ENCODE assay signal across 8 cellular contexts in genomic region chr7:44638611-44639557, GRCh38. TPM values are rescaled to one million over a fixed set of nuclear protein-coding genes. Genes with fewer than 3 reads are reported as not detected.
DNase-seq lines count a peak whose midpoint lies in the region; ATAC-seq and TF ChIP-seq lines count a peak whose summit lies in the region.

No MANE protein-coding gene starts in this region.

- ATAC-seq in GM18517 (IDR thresholded peaks at IDR 0.05; ENCODE audit: unreplicated experiment) (peak; percentile 62), HG02981 (IDR thresholded peaks at IDR 0.05; ENCODE audit: unreplicated experiment) (peak; percentile 84), foreskin keratinocyte (peak; percentile 83)

- WGBS in prostate gland, result 82% methylated on average over 5 of the region's 5 CpGs

- H3K4me1 ChIP-seq in foreskin keratinocyte, result peaks cover 29% of the 10 kb centered on the region
- peaks cover 9% of the 10 kb centered on the region for H3K4me1 ChIP-seq in prostate gland (replicated peaks)
- peaks cover 0 to 22% of the 10 kb centered on the region in 2 donors for H3K4me1 ChIP-seq in uterus

- H3K27ac ChIP-seq in foreskin keratinocyte (peak overlapping the region; percentile 100), prostate gland (peak overlapping the region in 1 of 2 donors; percentile 58), uterus (peak overlapping the region; percentile 66 to 81)

- TF ChIP-seq CTCF in foreskin keratinocyte (conservative IDR thresholded peaks at IDR 0.05) (peak; percentile 10), prostate gland (IDR thresholded peaks at IDR 0.05) (no peak), uterus (IDR thresholded peaks at IDR 0.05) (no peak)

- H3K36me3 Mint-ChIP-seq in activated T-cell treated with anti-CD3 and anti-CD28 coated beads, Interleukin-2, amount 50 U/mL, for 24 hours (ENCODE audit: low read depth), result peaks cover 56% of the 10 kb centered on the region

- no peaks in the 10 kb centered on the region for H3K9me3 ChIP-seq in prostate gland
- no peaks in the 10 kb centered on the region for H3K9me3 ChIP-seq in uterus

- H3K4me1 Mint-ChIP-seq in activated T-cell treated with anti-CD3 and anti-CD28 coated beads, Interleukin-2, amount 50 U/mL, for 24 hours (ENCODE audit: low read depth), result peaks cover 80% of the 10 kb centered on the region

- intact Hi-C loops in prostate gland (cut with DNase I) (no loop called here), uterus (cut with DNase I; ENCODE audit: low total_unique reads) (no loop called here)

- H3K4me3 Mint-ChIP-seq in activated T-cell treated with anti-CD3 and anti-CD28 coated beads, Interleukin-2, amount 50 U/mL, for 24 hours, result peak overlapping the region; percentile 77

- H3K4me3 ChIP-seq in prostate gland (no peak overlapping the region), uterus (no peak overlapping the region)

- H3K36me3 ChIP-seq in prostate gland (no peaks in the 10 kb centered on the region), uterus (no peaks in the 10 kb centered on the region)

- DNase-seq in 8988T, result peak; percentile 50
- peak; percentile 72 for DNase-seq in OCI-M1 (lab: John Stamatoyannopoulos, UW)
- peak; percentile 82 for DNase-seq in activated T-cell treated with anti-CD3 and anti-CD28 coated beads, Interleukin-2, amount 50 U/mL, for 24 hours
- DNase-seq in foreskin keratinocyte, result peak; percentile 80 to 88
- DNase-seq in prostate gland (ENCODE audit: low spot score), result peak; percentile 34
- peak; percentile 43 to 49 for DNase-seq in uterus

- H3K27me3 ChIP-seq in foreskin keratinocyte (no peaks in the 10 kb centered on the region), prostate gland (replicated peaks; ENCODE audit: insufficient read depth) (no peaks in the 10 kb centered on the region), uterus (no peaks in the 10 kb centered on the region)

- peak overlapping the region; percentile 100 for H3K27ac Mint-ChIP-seq in activated T-cell treated with anti-CD3 and anti-CD28 coated beads, Interleukin-2, amount 50 U/mL, for 24 hours

- TF ChIP-seq POLR2A in prostate gland (IDR thresholded peaks at IDR 0.05) (no peak), uterus (IDR thresholded peaks at IDR 0.05) (no peak)

- H3K9me3 Mint-ChIP-seq in activated T-cell treated with anti-CD3 and anti-CD28 coated beads, Interleukin-2, amount 50 U/mL, for 24 hours, result no peaks in the 10 kb centered on the region

- no peaks in the 10 kb centered on the region for H3K27me3 Mint-ChIP-seq in activated T-cell treated with anti-CD3 and anti-CD28 coated beads, Interleukin-2, amount 50 U/mL, for 24 hours

RNA-seq across cellular contexts. Expression of gene OGDH, which starts 32.5 kb away (rescaled TPM):
- total RNA-seq in foreskin keratinocyte, result 68.7 and 82.4 TPM in 2 replicates
- polyA plus RNA-seq in foreskin keratinocyte, result 37.6 and 46.4 TPM in 2 replicates
- 10 to 100 TPM; 70.4 to 96.9 TPM for total RNA-seq in prostate gland
- total RNA-seq in uterus, result 10 to 100 TPM; 38.2 to 97.6 (median 78.6) TPM

RNA-seq across cellular contexts. Expression of gene TMED4, which starts 56.9 kb away (rescaled TPM):
- total RNA-seq in foreskin keratinocyte (42.4 and 43.9 TPM in 2 replicates), prostate gland (100 to 1,000 TPM; 227 to 243 TPM), uterus (100 to 1,000 TPM in 1 of 4 donors, 10 to 100 TPM in 3; 37.9 to 403 (median 85.8) TPM)
- polyA plus RNA-seq in foreskin keratinocyte, result 29.1 and 31.2 TPM in 2 replicates

Comparison
In these comparisons a context has a peak if more than half of its experiments do, and no peak if none do; other contexts are left out.
1. DNase-seq: peak in every context shown above with its lines; median percentile 84 in foreskin keratinocyte; 82 in activated T-cell treated with anti-CD3 and anti-CD28 coated beads, Interleukin-2, amount 50 U/mL, for 24 hours; 72 in OCI-M1; 50 in 8988T; 46 in uterus; 34 in prostate gland.